ENCODE assay signal across 13 cellular contexts in the genomic region with DNA sequence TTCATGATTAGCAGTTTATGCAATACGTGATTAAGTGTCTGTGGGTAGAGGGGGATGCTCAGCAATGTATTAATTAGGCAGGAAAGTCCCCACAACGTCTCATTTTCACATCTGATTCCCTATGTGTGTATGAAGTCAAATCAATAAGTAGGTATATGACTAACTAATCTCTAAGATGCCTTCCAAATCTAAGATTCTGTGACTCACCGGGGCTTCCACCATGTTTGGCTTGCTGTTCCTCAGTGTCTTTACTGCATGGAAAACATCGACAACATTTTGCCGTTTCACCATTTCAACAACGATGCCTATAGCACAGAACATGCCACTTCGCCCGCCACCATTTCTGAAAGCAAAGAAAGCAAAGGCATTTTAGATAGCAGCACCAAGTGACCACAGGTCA.
DNase-seq lines count a peak whose midpoint lies in the region; ATAC-seq and TF ChIP-seq lines count a peak whose summit lies in the region.
"Had no signal": no experiment of that assay in that cellular context is flagged by ENCODE, and none has a peak within 500 bp of the region (broad histone marks: within the 10 kb centered on the region; RNA-seq: fewer than 3 reads in every experiment).

No MANE protein-coding gene starts in this region.

- peaks cover 2% of the 10 kb centered on the region in 2 donors for H3K9me3 Mint-ChIP-seq in activated T-cell treated with anti-CD3 and anti-CD28 coated beads, Interleukin-2, amount 50 U/mL, for 72 hours
- H3K9me3 Mint-ChIP-seq in naive thymus-derived CD4-positive, alpha-beta T cell = peaks cover 0 to 17% (median 0%) of the 10 kb centered on the region in 11 donors
- H3K9me3 Mint-ChIP-seq in progenitor cell of endocrine pancreas (ENCODE audit: low read depth) = no peaks in the 10 kb centered on the region
- H3K9me3 Mint-ChIP-seq: naive B cell had no signal

- H3K4me1 Mint-ChIP-seq in activated T-cell treated with anti-CD3 and anti-CD28 coated beads, Interleukin-2, amount 50 U/mL, for 72 hours (ENCODE audit: low read depth) = peaks cover 69% of the 10 kb centered on the region
- H3K4me1 Mint-ChIP-seq in naive thymus-derived CD4-positive, alpha-beta T cell = peaks cover 16 to 83% (median 67%) of the 10 kb centered on the region in 7 donors
- H3K4me1 Mint-ChIP-seq in progenitor cell of endocrine pancreas (ENCODE audit: low read depth) = no peaks in the 10 kb centered on the region

- H3K27ac Mint-ChIP-seq in activated T-cell treated with anti-CD3 and anti-CD28 coated beads, Interleukin-2, amount 50 U/mL, for 72 hours = peak overlapping the region; percentile 92
- H3K27ac Mint-ChIP-seq in naive thymus-derived CD4-positive, alpha-beta T cell = peak overlapping the region; percentile 20 to 99 (median 97)
- no peak overlapping the region for H3K27ac Mint-ChIP-seq in progenitor cell of endocrine pancreas
- H3K27ac Mint-ChIP-seq: naive B cell had no signal

- TF ChIP-seq CTCF in progenitor cell of endocrine pancreas (IDR thresholded peaks at IDR 0.05; ENCODE audit: unreplicated experiment) = no peak

- H3K9me3 ChIP-seq in naive thymus-derived CD4-positive, alpha-beta T cell (ENCODE audit: control insufficient read depth in 2 of 3, low read length in 3 of 3) = no peaks in the 10 kb centered on the region

- POLR2A ChIA-PET in naive thymus-derived CD4-positive, alpha-beta T cell (lab: Charles Lee) = interaction anchor here (0.7 to 2.2 kb wide), 14 partner anchors 15 to 162 kb away, joined by 3 to 17 read pairs (median 4); no protein-coding TSS in a partner anchor

- H3K4me1 ChIP-seq in naive thymus-derived CD4-positive, alpha-beta T cell (ENCODE audit: control insufficient read depth in 2 of 2, insufficient read depth in 2 of 2, low read length in 2 of 2) = peaks cover 31 to 44% of the 10 kb centered on the region in 2 donors

- H3K4me3 ChIP-seq in naive thymus-derived CD4-positive, alpha-beta T cell (ENCODE audit: low read length) = peak overlapping the region; percentile 43

- no peaks in the 10 kb centered on the region for H3K27me3 Mint-ChIP-seq in activated T-cell treated with anti-CD3 and anti-CD28 coated beads, Interleukin-2, amount 50 U/mL, for 72 hours (ENCODE audit: low read depth)
- H3K27me3 Mint-ChIP-seq in naive thymus-derived CD4-positive, alpha-beta T cell = no peaks in the 10 kb centered on the region
- H3K27me3 Mint-ChIP-seq in progenitor cell of endocrine pancreas = no peaks in the 10 kb centered on the region
- H3K27me3 Mint-ChIP-seq: naive B cell had no signal

- peak; percentile 44 for DNase-seq in stimulated activated naive CD4-positive, alpha-beta T cell treated with Interleukin-2 at 50 U/mL for 16 hours (lab: John Stamatoyannopoulos, UW)
- no peak for DNase-seq in stimulated activated naive CD4-positive, alpha-beta T cell (lab: John Stamatoyannopoulos, UW)
- DNase-seq in activated T-cell treated with anti-CD3 and anti-CD28 coated beads, Interleukin-2, amount 50 U/mL, for 72 hours = peak; percentile 44 to 59
- DNase-seq in naive thymus-derived CD4-positive, alpha-beta T cell = peak in 1 of 9 donors; percentile 26
- DNase-seq in progenitor cell of endocrine pancreas (ENCODE audit: low spot score, unreplicated experiment) (no peak), HK-2 (ENCODE audit: unreplicated experiment) (no peak)
- DNase-seq: amniotic stem cell, H7, islet precursor cell, naive B cell, NCI-H345 had no signal

- H3K27ac ChIP-seq in naive thymus-derived CD4-positive, alpha-beta T cell (ENCODE audit: low read depth, low read length) = peak overlapping the region; percentile 83

- CTCF ChIA-PET in naive thymus-derived CD4-positive, alpha-beta T cell (lab: Charles Lee) = interaction anchor here (0.6 to 3.8 kb wide), 9 partner anchors 20 to 544 kb away, joined by 3 to 17 read pairs (median 3); partner anchors contain the start of gene THEMIS

- intact Hi-C loops in naive thymus-derived CD4-positive, alpha-beta T cell (cut with micrococcal nuclease) = loop anchor here (1.0 to 10.0 kb wide), 14 partner anchors 11 to 548 kb away; partner anchors contain the start of genes THEMIS (in 2 of the 2) and PTPRK (in 1 of the 2)

- H3K36me3 Mint-ChIP-seq in activated T-cell treated with anti-CD3 and anti-CD28 coated beads, Interleukin-2, amount 50 U/mL, for 72 hours (ENCODE audit: insufficient read depth in 2 of 2) = peaks cover 1 to 2% of the 10 kb centered on the region in 2 donors
- peaks cover 0 to 34% (median 0%) of the 10 kb centered on the region in 5 donors for H3K36me3 Mint-ChIP-seq in naive thymus-derived CD4-positive, alpha-beta T cell
- peaks cover 40% of the 10 kb centered on the region for H3K36me3 Mint-ChIP-seq in progenitor cell of endocrine pancreas (ENCODE audit: insufficient read depth)

- ATAC-seq in activated T-cell treated with anti-CD3 and anti-CD28 coated beads, Interleukin-2, amount 50 U/mL, for 72 hours (replicated peaks in 1 of 2) = peak; percentile 40 to 43
- ATAC-seq in naive thymus-derived CD4-positive, alpha-beta T cell = no peak
- ATAC-seq in GM18502 (IDR thresholded peaks at IDR 0.05; ENCODE audit: poor library complexity, unreplicated experiment) (no peak), HG02870 (IDR thresholded peaks at IDR 0.05; ENCODE audit: unreplicated experiment) (no peak)

- H3K27me3 ChIP-seq in naive thymus-derived CD4-positive, alpha-beta T cell (ENCODE audit: control insufficient read depth in 2 of 2, insufficient read depth in 2 of 2, low read length in 2 of 2) = no peaks in the 10 kb centered on the region

- H3K4me3 Mint-ChIP-seq in activated T-cell treated with anti-CD3 and anti-CD28 coated beads, Interleukin-2, amount 50 U/mL, for 72 hours = peak overlapping the region; percentile 78 to 89
- H3K4me3 Mint-ChIP-seq in naive thymus-derived CD4-positive, alpha-beta T cell = peak overlapping the region in 7 of 10 donors; percentile 6 to 95 (median 84)
- H3K4me3 Mint-ChIP-seq in progenitor cell of endocrine pancreas (ENCODE audit: low read depth) = no peak overlapping the region
- H3K4me3 Mint-ChIP-seq: naive B cell had no signal

- H3K36me3 ChIP-seq in naive thymus-derived CD4-positive, alpha-beta T cell (ENCODE audit: control insufficient read depth in 2 of 3, insufficient read depth in 3 of 3, low read length in 3 of 3) = no peaks in the 10 kb centered on the region

Comparison
In these comparisons a context has a peak if more than half of its experiments do, and no peak if none do; other contexts are left out.
1. DNase-seq: peak in stimulated activated naive CD4-positive, alpha-beta T cell treated with Interleukin-2 at 50 U/mL for 16 hours (single experiment) and activated T-cell treated with anti-CD3 and anti-CD28 coated beads, Interleukin-2, amount 50 U/mL, for 72 hours (2 of 2); none in stimulated activated naive CD4-positive, alpha-beta T cell (0 of 6), progenitor cell of endocrine pancreas (single experiment) and HK-2 (single experiment).
2. ATAC-seq: peak in activated T-cell treated with anti-CD3 and anti-CD28 coated beads, Interleukin-2, amount 50 U/mL, for 72 hours (2 of 2); none in naive thymus-derived CD4-positive, alpha-beta T cell (single experiment), GM18502 (single experiment) and HG02870 (single experiment).